Comparison of ENCODE assay signal across 1 cellular context in genomic region chr1:229980009-229980408, GRCh38.
TF ChIP-seq lines count a peak whose summit lies in the region.

No MANE protein-coding gene starts in this region.

TF ChIP-seq in GM23338, 12 proteins besides CTCF, POLR2A, EP300 and RAD21 (continued from another document):
- TF ChIP-seq, protein P1, sequence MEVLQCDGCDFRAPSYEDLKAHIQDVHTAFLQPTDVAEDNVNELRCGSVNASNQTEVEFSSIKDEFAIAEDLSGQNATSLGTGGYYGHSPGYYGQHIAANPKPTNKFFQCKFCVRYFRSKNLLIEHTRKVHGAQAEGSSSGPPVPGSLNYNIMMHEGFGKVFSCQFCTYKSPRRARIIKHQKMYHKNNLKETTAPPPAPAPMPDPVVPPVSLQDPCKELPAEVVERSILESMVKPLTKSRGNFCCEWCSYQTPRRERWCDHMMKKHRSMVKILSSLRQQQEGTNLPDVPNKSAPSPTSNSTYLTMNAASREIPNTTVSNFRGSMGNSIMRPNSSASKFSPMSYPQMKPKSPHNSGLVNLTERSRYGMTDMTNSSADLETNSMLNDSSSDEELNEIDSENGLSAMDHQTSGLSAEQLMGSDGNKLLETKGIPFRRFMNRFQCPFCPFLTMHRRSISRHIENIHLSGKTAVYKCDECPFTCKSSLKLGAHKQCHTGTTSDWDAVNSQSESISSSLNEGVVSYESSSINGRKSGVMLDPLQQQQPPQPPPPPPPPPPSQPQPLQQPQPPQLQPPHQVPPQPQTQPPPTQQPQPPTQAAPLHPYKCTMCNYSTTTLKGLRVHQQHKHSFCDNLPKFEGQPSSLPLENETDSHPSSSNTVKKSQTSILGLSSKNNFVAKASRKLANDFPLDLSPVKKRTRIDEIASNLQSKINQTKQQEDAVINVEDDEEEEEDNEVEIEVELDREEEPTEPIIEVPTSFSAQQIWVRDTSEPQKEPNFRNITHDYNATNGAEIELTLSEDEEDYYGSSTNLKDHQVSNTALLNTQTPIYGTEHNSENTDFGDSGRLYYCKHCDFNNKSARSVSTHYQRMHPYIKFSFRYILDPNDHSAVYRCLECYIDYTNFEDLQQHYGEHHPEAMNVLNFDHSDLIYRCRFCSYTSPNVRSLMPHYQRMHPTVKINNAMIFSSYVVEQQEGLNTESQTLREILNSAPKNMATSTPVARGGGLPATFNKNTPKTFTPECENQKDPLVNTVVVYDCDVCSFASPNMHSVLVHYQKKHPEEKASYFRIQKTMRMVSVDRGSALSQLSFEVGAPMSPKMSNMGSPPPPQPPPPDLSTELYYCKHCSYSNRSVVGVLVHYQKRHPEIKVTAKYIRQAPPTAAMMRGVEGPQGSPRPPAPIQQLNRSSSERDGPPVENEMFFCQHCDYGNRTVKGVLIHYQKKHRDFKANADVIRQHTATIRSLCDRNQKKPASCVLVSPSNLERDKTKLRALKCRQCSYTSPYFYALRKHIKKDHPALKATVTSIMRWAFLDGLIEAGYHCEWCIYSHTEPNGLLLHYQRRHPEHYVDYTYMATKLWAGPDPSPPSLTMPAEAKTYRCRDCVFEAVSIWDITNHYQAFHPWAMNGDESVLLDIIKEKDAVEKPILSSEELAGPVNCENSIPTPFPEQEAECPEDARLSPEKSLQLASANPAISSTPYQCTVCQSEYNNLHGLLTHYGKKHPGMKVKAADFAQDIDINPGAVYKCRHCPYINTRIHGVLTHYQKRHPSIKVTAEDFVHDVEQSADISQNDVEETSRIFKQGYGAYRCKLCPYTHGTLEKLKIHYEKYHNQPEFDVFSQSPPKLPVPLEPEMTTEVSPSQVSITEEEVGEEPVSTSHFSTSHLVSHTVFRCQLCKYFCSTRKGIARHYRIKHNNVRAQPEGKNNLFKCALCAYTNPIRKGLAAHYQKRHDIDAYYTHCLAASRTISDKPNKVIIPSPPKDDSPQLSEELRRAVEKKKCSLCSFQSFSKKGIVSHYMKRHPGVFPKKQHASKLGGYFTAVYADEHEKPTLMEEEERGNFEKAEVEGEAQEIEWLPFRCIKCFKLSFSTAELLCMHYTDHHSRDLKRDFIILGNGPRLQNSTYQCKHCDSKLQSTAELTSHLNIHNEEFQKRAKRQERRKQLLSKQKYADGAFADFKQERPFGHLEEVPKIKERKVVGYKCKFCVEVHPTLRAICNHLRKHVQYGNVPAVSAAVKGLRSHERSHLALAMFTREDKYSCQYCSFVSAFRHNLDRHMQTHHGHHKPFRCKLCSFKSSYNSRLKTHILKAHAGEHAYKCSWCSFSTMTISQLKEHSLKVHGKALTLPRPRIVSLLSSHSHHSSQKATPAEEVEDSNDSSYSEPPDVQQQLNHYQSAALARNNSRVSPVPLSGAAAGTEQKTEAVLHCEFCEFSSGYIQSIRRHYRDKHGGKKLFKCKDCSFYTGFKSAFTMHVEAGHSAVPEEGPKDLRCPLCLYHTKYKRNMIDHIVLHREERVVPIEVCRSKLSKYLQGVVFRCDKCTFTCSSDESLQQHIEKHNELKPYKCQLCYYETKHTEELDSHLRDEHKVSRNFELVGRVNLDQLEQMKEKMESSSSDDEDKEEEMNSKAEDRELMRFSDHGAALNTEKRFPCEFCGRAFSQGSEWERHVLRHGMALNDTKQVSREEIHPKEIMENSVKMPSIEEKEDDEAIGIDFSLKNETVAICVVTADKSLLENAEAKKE (CRISPR knock-in tag; IDR thresholded peaks at IDR 0.05), result no peak
- TF ChIP-seq ZNF114 (CRISPR knock-in tag; IDR thresholded peaks at IDR 0.05) (no peak), POLR2AphosphoS5 (IDR thresholded peaks at IDR 0.05; ENCODE audit: low read depth) (no peak), EZH2 (IDR thresholded peaks at IDR 0.05; ENCODE audit: low read depth, unreplicated experiment) (no peak), ETS1 (IDR thresholded peaks at IDR 0.05) (no peak), STAT1 (IDR thresholded peaks at IDR 0.05; ENCODE audit: unreplicated experiment) (no peak), CREB1 (CRISPR knock-in tag; IDR thresholded peaks at IDR 0.05; ENCODE audit: low read depth) (no peak), EZH2phosphoT487 (IDR thresholded peaks at IDR 0.05; ENCODE audit: unreplicated experiment) (no peak), JUNB (IDR thresholded peaks at IDR 0.05; ENCODE audit: unreplicated experiment) (no peak), ZNF331 (CRISPR knock-in tag; IDR thresholded peaks at IDR 0.05; ENCODE audit: low read depth) (no peak), REST (IDR thresholded peaks at IDR 0.05; ENCODE audit: unreplicated experiment) (no peak)
